24 cellular contexts compared by ENCODE assay signal in genomic region chr2:167209784-167210183, GRCh38.
DNase-seq lines count a peak whose midpoint lies in the region; ATAC-seq and TF ChIP-seq lines count a peak whose summit lies in the region.
"Had no signal": no experiment of that assay in that cellular context is flagged by ENCODE, and none has a peak within 500 bp of the region (broad histone marks: within the 10 kb centered on the region; RNA-seq: fewer than 3 reads in every experiment).

No MANE protein-coding gene starts in this region.

- H3K27me3 ChIP-seq in heart left ventricle: no peaks in the 10 kb centered on the region
- H3K27me3 ChIP-seq in body of pancreas: no peaks in the 10 kb centered on the region
- H3K27me3 ChIP-seq in upper lobe of right lung: no peaks in the 10 kb centered on the region
- H3K27me3 ChIP-seq: upper lobe of left lung had no signal

- peak overlapping the region in 1 of 12 donors; percentile 10 for H3K27ac ChIP-seq in heart left ventricle
- H3K27ac ChIP-seq in body of pancreas: no peak overlapping the region
- H3K27ac ChIP-seq in upper lobe of right lung: no peak overlapping the region
- H3K27ac ChIP-seq: C4-2B, upper lobe of left lung had no signal

- TF ChIP-seq POLR2A in heart left ventricle (IDR thresholded peaks at IDR 0.05): no peak
- no peak for TF ChIP-seq POLR2A in body of pancreas (IDR thresholded peaks at IDR 0.05)

- no peaks in the 10 kb centered on the region for H3K9me3 ChIP-seq in heart left ventricle
- H3K9me3 ChIP-seq in body of pancreas: no peaks in the 10 kb centered on the region
- H3K9me3 ChIP-seq in upper lobe of right lung: no peaks in the 10 kb centered on the region
- H3K9me3 ChIP-seq: upper lobe of left lung had no signal

- WGBS in heart left ventricle, 4 donors: 43 to 58% (median 48%) methylated on average over 3 of the region's 3 CpGs
- WGBS in body of pancreas, 2 donors: 36 to 41% methylated on average over 3 of the region's 3 CpGs

- ATAC-seq in left cardiac atrium: peak; percentile 42 to 61
- ATAC-seq in heart left ventricle: no peak
- ATAC-seq in body of pancreas: peak; percentile 77
- peak; percentile 57 for ATAC-seq in upper lobe of right lung
- no peak for ATAC-seq in HG02623 (IDR thresholded peaks at IDR 0.05; ENCODE audit: unreplicated experiment)

- TF ChIP-seq CTCF in heart left ventricle (IDR thresholded peaks at IDR 0.05) (no peak), body of pancreas (IDR thresholded peaks at IDR 0.05) (no peak), foreskin fibroblast (IDR thresholded peaks at IDR 0.05; ENCODE audit: low read depth, low read length) (no peak), upper lobe of right lung (IDR thresholded peaks at IDR 0.05) (no peak)

- H3K4me3 ChIP-seq in heart left ventricle (no peak overlapping the region), body of pancreas (no peak overlapping the region), foreskin fibroblast (ENCODE audit: low read depth in 1 of 2, low read length in 2 of 2) (no peak overlapping the region), upper lobe of right lung (no peak overlapping the region)
- H3K4me3 ChIP-seq: upper lobe of left lung had no signal

- no peak for DNase-seq in left cardiac atrium
- no peak for DNase-seq in heart left ventricle
- DNase-seq in body of pancreas: no peak
- peak; percentile 24 to 66 for DNase-seq in foreskin fibroblast
- DNase-seq in upper lobe of right lung: no peak
- no peak for DNase-seq in activated naive CD4-positive, alpha-beta T cell treated with Interleukin-2 at 50 U/mL for 16 hours
- no peak for DNase-seq in NCI-H146 treated with DMSO at 0.1 percent for 48 hours (lab: John Stamatoyannopoulos, UW; ENCODE audit: unreplicated experiment)
- DNase-seq: ACHN; activated CD8-positive, alpha-beta memory T cell treated with anti-CD3 and anti-CD28 coated beads, Interleukin-2, amount 50 U/mL, for 4 hours; caudate nucleus; EL; H9; kidney glomerular epithelial cell; mesendoderm; naive B cell; NCI-H146; NCI-H2171; NCI-H524 treated with DMSO at 0.1 percent for 48 hours; nucleus accumbens; stimulated activated CD4-positive, alpha-beta T cell treated with anti-CD3 and anti-CD28 coated beads, Interleukin-15, amount 100 ng/mL, for 24 hours; T-helper 9 cell; upper lobe of left lung had no signal

- H3K36me3 ChIP-seq in heart left ventricle (peaks cover 0 to 10% (median 0%) of the 10 kb centered on the region in 9 donors), body of pancreas (replicated peaks in 1 of 2; ENCODE audit: insufficient read depth in 1 of 2, low read depth in 2 of 2) (no peaks in the 10 kb centered on the region), upper lobe of right lung (no peaks in the 10 kb centered on the region)
- H3K36me3 ChIP-seq: upper lobe of left lung had no signal

- H3K4me1 ChIP-seq in heart left ventricle (peaks cover 0 to 24% (median 15%) of the 10 kb centered on the region in 12 donors), body of pancreas (peaks cover 10% of the 10 kb centered on the region), upper lobe of right lung (no peaks in the 10 kb centered on the region)
- H3K4me1 ChIP-seq: upper lobe of left lung had no signal

- intact Hi-C loops in left cardiac atrium (cut with DNase I): loop anchor here (5.0 to 10.0 kb wide), 4 partner anchors 75 to 672 kb away; no protein-coding TSS in a partner anchor
- intact Hi-C loops in heart left ventricle (cut with DNase I): loop anchor here in 6 of 10 donors (5.0 to 10.0 kb wide), 6 partner anchors 72 to 675 kb away; no protein-coding TSS in a partner anchor
- intact Hi-C loops in body of pancreas (cut with DNase I): no loop called here
- intact Hi-C loops in upper lobe of right lung (cut with DNase I): no loop called here

Comparison
In these comparisons a context has a peak if more than half of its experiments do, and no peak if none do; other contexts are left out.
1. ATAC-seq: peak in left cardiac atrium (2 of 2), body of pancreas (single experiment) and upper lobe of right lung (single experiment); none in heart left ventricle (0 of 4) and HG02623 (single experiment).
2. DNase-seq: peak in foreskin fibroblast (2 of 2); none in left cardiac atrium (single experiment), heart left ventricle (0 of 5), body of pancreas (0 of 4), upper lobe of right lung (single experiment), activated naive CD4-positive, alpha-beta T cell treated with Interleukin-2 at 50 U/mL for 16 hours (single experiment) and NCI-H146 treated with DMSO at 0.1 percent for 48 hours (single experiment).
3. intact Hi-C loops: an anchor here in left cardiac atrium (5.0 to 10.0 kb wide) and heart left ventricle (5.0 to 10.0 kb wide); none called in body of pancreas and upper lobe of right lung.